ENCODE assay signal across 8 cellular contexts in genomic region chr7:7944619-7945282, GRCh38. TPM values are rescaled to one million over a fixed set of nuclear protein-coding genes. Genes with fewer than 3 reads are reported as not detected.
DNase-seq lines count a peak whose midpoint lies in the region; ATAC-seq and TF ChIP-seq lines count a peak whose summit lies in the region.

No MANE protein-coding gene starts in this region.

- H3K79me2 ChIP-seq in osteoblast (ENCODE audit: insufficient read depth, low read length): no peaks in the 10 kb centered on the region

- peaks cover 0 to 3% (median 0%) of the 10 kb centered on the region in 3 donors for H3K36me3 Mint-ChIP-seq in CD8-positive, alpha-beta memory T cell

- H3K4me3 ChIP-seq in CD8-positive, alpha-beta memory T cell (ENCODE audit: low read length): peak overlapping the region; percentile 48
- no peak overlapping the region for H3K4me3 ChIP-seq in osteoblast (ENCODE audit: insufficient read depth, low read length)
- no peak overlapping the region for H3K4me3 ChIP-seq in HAP-1

- H3K4me1 Mint-ChIP-seq in CD8-positive, alpha-beta memory T cell: peaks cover 45 to 48% (median 47%) of the 10 kb centered on the region in 3 donors

- H3K36me3 ChIP-seq in CD8-positive, alpha-beta memory T cell (ENCODE audit: insufficient read depth, low read length): no peaks in the 10 kb centered on the region
- no peaks in the 10 kb centered on the region for H3K36me3 ChIP-seq in osteoblast (ENCODE audit: insufficient read depth, low read length)
- H3K36me3 ChIP-seq in HAP-1 (replicated peaks): no peaks in the 10 kb centered on the region

- TF ChIP-seq CTCF in GM20000 (IDR thresholded peaks at IDR 0.05; ENCODE audit: extremely low read depth, missing control alignments) (no peak), osteoblast (IDR thresholded peaks at IDR 0.05; ENCODE audit: extremely low read depth, low read depth, low read length) (no peak)

- H3K4me3 Mint-ChIP-seq in CD8-positive, alpha-beta memory T cell: peak overlapping the region; percentile 47 to 87 (median 80)

- no peaks in the 10 kb centered on the region for H3K9me3 ChIP-seq in CD8-positive, alpha-beta memory T cell (ENCODE audit: low read length)
- H3K9me3 ChIP-seq in osteoblast (ENCODE audit: low read depth, low read length) (no peaks in the 10 kb centered on the region), HAP-1 (no peaks in the 10 kb centered on the region)

- H3K27ac ChIP-seq in CD8-positive, alpha-beta memory T cell (ENCODE audit: low read depth, low read length): peak overlapping the region; percentile 43
- H3K27ac ChIP-seq in osteoblast (ENCODE audit: low read depth, low read length): no peak overlapping the region

- H2AFZ ChIP-seq in osteoblast (ENCODE audit: low read length): no peak overlapping the region

- peak overlapping the region; percentile 84 to 98 (median 94) for H3K27ac Mint-ChIP-seq in CD8-positive, alpha-beta memory T cell

- peak; percentile 83 for ATAC-seq in HG03558 (IDR thresholded peaks at IDR 0.05; ENCODE audit: extremely low read depth, unreplicated experiment)

- H4K20me1 ChIP-seq in osteoblast (ENCODE audit: insufficient read depth, low read length): no peaks in the 10 kb centered on the region

- CTCF ChIA-PET in CD8-positive, alpha-beta memory T cell (lab: Charles Lee): interaction anchor here (1.0 to 1.9 kb wide), 5 partner anchors 9 to 26 kb away, joined by 3 to 6 read pairs (median 5); no protein-coding TSS in a partner anchor

- peak; percentile 21 to 73 (median 54) for DNase-seq in CD8-positive, alpha-beta memory T cell
- DNase-seq in GM20000 (ENCODE audit: low spot score) (peak; percentile 75), activated T-cell treated with anti-CD3 and anti-CD28 coated beads for 48 hours (ENCODE audit: low read depth) (peak; percentile 39), osteoblast (ENCODE audit: insufficient read length, low spot score, missing footprints) (peak; percentile 14), foreskin melanocyte (no peak), HAP-1 (ENCODE audit: low spot score in 2 of 2) (no peak)
- no peak for DNase-seq in effector CD8-positive, alpha-beta T cell (lab: John Stamatoyannopoulos, UW)

- H3K27me3 Mint-ChIP-seq in CD8-positive, alpha-beta memory T cell: peaks cover 0 to 1% of the 10 kb centered on the region in 2 donors

- no peaks in the 10 kb centered on the region for H3K9me3 Mint-ChIP-seq in CD8-positive, alpha-beta memory T cell

- in situ Hi-C loops in HAP-1 (cut with MboI; ENCODE audit: low sequenced_read_pairs): no loop called here

- no peak overlapping the region for H3K4me2 ChIP-seq in osteoblast (ENCODE audit: insufficient read depth, low read length)

- no peaks in the 10 kb centered on the region for H3K27me3 ChIP-seq in CD8-positive, alpha-beta memory T cell (ENCODE audit: insufficient read depth, low read length, poor library complexity, severe bottlenecking)
- no peaks in the 10 kb centered on the region for H3K27me3 ChIP-seq in osteoblast (ENCODE audit: insufficient read depth, low read length)
- H3K27me3 ChIP-seq in HAP-1 (ENCODE audit: low read depth): no peaks in the 10 kb centered on the region; the same call in 1 of the 2 replicates

- POLR2A ChIA-PET in CD8-positive, alpha-beta memory T cell (lab: Charles Lee): interaction anchor here (0.5 to 2.2 kb wide), 5 partner anchors 22 to 181 kb away, joined by 3 to 15 read pairs (median 5); partner anchors contain the start of gene GLCCI1

- H3K4me1 ChIP-seq in CD8-positive, alpha-beta memory T cell (ENCODE audit: insufficient read depth, low read length): peaks cover 36% of the 10 kb centered on the region
- H3K4me1 ChIP-seq in osteoblast (ENCODE audit: insufficient read depth, low read length): no peaks in the 10 kb centered on the region
- no peaks in the 10 kb centered on the region for H3K4me1 ChIP-seq in HAP-1

RNA-seq across cellular contexts. Expression of gene GLCCI1, which starts 23.8 kb away (rescaled TPM):
- total RNA-seq in CD8-positive, alpha-beta memory T cell: 10 to 100 TPM in 1 of 2 experiments, 1 to 10 TPM in 1; 9.5 to 12.9 TPM
- 29.1 TPM for polyA plus RNA-seq in CD8-positive, alpha-beta memory T cell
- total RNA-seq in osteoblast: 9.1 and 10.1 TPM in 2 replicates

Comparison
In these comparisons a context has a peak if more than half of its experiments do, and no peak if none do; other contexts are left out.
1. DNase-seq: peak in CD8-positive, alpha-beta memory T cell (5 of 5), GM20000 (single experiment), activated T-cell treated with anti-CD3 and anti-CD28 coated beads for 48 hours (single experiment) and osteoblast (single experiment); none in foreskin melanocyte (single experiment), effector CD8-positive, alpha-beta T cell (single experiment) and HAP-1 (0 of 2).